In genomic region chr1:161621181-161622000, GRCh38 we compare ENCODE assay signal across 1 cellular context.
TF ChIP-seq lines count a peak whose summit lies in the region.
"Not testable (repeated sequence)": the region's sequence is repeated elsewhere in the genome, so short reads cannot be mapped to it uniquely, and the experiment has no call there.

No MANE protein-coding gene starts in this region.

TF ChIP-seq in K562, 482 proteins besides CTCF, POLR2A, EP300 and RAD21 (continued from another document and continues in another):
- peak in 1 of 2 experiments; percentile 50 for TF ChIP-seq AFF1 (IDR thresholded peaks at IDR 0.05; ENCODE audit: low read depth in 1 of 2, partially characterized antibody in 2 of 2)
- 0 out of 2 replicates have a peak, but pooled peaks have one; percentile 37 for TF ChIP-seq ZNF3 (CRISPR knock-in tag; IDR thresholded peaks at IDR 0.05)
- peak; percentile 57; the same call in 1 of the 2 replicates for TF ChIP-seq TFAP4 (CRISPR knock-in tag; IDR thresholded peaks at IDR 0.05; ENCODE audit: borderline replicate concordance)
- 0 out of 4 replicates have a peak, but pooled peaks of 1 of the 2 experiments have one; percentile 80 for TF ChIP-seq TBL1XR1 (IDR thresholded peaks at IDR 0.05; ENCODE audit: low read length in 2 of 2)
- TF ChIP-seq MYBL2 (IDR thresholded peaks at IDR 0.05; ENCODE audit: low read depth), result peak; percentile 68; the same call in 1 of the 2 replicates
- not testable (repeated sequence) for TF ChIP-seq MYBL2 (CRISPR knock-in tag; IDR thresholded peaks at IDR 0.05; ENCODE audit: borderline replicate concordance); ATF1 (CRISPR knock-in tag; IDR thresholded peaks at IDR 0.05)
- TF ChIP-seq, protein P1, sequence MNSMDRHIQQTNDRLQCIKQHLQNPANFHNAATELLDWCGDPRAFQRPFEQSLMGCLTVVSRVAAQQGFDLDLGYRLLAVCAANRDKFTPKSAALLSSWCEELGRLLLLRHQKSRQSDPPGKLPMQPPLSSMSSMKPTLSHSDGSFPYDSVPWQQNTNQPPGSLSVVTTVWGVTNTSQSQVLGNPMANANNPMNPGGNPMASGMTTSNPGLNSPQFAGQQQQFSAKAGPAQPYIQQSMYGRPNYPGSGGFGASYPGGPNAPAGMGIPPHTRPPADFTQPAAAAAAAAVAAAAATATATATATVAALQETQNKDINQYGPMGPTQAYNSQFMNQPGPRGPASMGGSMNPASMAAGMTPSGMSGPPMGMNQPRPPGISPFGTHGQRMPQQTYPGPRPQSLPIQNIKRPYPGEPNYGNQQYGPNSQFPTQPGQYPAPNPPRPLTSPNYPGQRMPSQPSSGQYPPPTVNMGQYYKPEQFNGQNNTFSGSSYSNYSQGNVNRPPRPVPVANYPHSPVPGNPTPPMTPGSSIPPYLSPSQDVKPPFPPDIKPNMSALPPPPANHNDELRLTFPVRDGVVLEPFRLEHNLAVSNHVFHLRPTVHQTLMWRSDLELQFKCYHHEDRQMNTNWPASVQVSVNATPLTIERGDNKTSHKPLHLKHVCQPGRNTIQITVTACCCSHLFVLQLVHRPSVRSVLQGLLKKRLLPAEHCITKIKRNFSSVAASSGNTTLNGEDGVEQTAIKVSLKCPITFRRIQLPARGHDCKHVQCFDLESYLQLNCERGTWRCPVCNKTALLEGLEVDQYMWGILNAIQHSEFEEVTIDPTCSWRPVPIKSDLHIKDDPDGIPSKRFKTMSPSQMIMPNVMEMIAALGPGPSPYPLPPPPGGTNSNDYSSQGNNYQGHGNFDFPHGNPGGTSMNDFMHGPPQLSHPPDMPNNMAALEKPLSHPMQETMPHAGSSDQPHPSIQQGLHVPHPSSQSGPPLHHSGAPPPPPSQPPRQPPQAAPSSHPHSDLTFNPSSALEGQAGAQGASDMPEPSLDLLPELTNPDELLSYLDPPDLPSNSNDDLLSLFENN (IDR thresholded peaks at IDR 0.05; ENCODE audit: low read depth in 2 of 2, low read length in 2 of 2), result 0 out of 4 replicates have a peak, but pooled peaks of 1 of the 2 experiments have one; percentile 13
- TF ChIP-seq, protein P2, sequence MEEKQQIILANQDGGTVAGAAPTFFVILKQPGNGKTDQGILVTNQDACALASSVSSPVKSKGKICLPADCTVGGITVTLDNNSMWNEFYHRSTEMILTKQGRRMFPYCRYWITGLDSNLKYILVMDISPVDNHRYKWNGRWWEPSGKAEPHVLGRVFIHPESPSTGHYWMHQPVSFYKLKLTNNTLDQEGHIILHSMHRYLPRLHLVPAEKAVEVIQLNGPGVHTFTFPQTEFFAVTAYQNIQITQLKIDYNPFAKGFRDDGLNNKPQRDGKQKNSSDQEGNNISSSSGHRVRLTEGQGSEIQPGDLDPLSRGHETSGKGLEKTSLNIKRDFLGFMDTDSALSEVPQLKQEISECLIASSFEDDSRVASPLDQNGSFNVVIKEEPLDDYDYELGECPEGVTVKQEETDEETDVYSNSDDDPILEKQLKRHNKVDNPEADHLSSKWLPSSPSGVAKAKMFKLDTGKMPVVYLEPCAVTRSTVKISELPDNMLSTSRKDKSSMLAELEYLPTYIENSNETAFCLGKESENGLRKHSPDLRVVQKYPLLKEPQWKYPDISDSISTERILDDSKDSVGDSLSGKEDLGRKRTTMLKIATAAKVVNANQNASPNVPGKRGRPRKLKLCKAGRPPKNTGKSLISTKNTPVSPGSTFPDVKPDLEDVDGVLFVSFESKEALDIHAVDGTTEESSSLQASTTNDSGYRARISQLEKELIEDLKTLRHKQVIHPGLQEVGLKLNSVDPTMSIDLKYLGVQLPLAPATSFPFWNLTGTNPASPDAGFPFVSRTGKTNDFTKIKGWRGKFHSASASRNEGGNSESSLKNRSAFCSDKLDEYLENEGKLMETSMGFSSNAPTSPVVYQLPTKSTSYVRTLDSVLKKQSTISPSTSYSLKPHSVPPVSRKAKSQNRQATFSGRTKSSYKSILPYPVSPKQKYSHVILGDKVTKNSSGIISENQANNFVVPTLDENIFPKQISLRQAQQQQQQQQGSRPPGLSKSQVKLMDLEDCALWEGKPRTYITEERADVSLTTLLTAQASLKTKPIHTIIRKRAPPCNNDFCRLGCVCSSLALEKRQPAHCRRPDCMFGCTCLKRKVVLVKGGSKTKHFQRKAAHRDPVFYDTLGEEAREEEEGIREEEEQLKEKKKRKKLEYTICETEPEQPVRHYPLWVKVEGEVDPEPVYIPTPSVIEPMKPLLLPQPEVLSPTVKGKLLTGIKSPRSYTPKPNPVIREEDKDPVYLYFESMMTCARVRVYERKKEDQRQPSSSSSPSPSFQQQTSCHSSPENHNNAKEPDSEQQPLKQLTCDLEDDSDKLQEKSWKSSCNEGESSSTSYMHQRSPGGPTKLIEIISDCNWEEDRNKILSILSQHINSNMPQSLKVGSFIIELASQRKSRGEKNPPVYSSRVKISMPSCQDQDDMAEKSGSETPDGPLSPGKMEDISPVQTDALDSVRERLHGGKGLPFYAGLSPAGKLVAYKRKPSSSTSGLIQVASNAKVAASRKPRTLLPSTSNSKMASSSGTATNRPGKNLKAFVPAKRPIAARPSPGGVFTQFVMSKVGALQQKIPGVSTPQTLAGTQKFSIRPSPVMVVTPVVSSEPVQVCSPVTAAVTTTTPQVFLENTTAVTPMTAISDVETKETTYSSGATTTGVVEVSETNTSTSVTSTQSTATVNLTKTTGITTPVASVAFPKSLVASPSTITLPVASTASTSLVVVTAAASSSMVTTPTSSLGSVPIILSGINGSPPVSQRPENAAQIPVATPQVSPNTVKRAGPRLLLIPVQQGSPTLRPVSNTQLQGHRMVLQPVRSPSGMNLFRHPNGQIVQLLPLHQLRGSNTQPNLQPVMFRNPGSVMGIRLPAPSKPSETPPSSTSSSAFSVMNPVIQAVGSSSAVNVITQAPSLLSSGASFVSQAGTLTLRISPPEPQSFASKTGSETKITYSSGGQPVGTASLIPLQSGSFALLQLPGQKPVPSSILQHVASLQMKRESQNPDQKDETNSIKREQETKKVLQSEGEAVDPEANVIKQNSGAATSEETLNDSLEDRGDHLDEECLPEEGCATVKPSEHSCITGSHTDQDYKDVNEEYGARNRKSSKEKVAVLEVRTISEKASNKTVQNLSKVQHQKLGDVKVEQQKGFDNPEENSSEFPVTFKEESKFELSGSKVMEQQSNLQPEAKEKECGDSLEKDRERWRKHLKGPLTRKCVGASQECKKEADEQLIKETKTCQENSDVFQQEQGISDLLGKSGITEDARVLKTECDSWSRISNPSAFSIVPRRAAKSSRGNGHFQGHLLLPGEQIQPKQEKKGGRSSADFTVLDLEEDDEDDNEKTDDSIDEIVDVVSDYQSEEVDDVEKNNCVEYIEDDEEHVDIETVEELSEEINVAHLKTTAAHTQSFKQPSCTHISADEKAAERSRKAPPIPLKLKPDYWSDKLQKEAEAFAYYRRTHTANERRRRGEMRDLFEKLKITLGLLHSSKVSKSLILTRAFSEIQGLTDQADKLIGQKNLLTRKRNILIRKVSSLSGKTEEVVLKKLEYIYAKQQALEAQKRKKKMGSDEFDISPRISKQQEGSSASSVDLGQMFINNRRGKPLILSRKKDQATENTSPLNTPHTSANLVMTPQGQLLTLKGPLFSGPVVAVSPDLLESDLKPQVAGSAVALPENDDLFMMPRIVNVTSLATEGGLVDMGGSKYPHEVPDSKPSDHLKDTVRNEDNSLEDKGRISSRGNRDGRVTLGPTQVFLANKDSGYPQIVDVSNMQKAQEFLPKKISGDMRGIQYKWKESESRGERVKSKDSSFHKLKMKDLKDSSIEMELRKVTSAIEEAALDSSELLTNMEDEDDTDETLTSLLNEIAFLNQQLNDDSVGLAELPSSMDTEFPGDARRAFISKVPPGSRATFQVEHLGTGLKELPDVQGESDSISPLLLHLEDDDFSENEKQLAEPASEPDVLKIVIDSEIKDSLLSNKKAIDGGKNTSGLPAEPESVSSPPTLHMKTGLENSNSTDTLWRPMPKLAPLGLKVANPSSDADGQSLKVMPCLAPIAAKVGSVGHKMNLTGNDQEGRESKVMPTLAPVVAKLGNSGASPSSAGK (IDR thresholded peaks at IDR 0.05), result 0 out of 2 replicates have a peak, but pooled peaks have one; percentile 32
- peak; percentile 17; the same call in 1 of the 2 replicates for TF ChIP-seq MTA1 (IDR thresholded peaks at IDR 0.05; ENCODE audit: borderline replicate concordance)
- peak; percentile 68 for TF ChIP-seq NFIC (IDR thresholded peaks at IDR 0.05)
- peak; percentile 46; the same call in 1 of the 2 replicates for TF ChIP-seq CREB1 (IDR thresholded peaks at IDR 0.05)
- peak; percentile 59 for TF ChIP-seq CREB1 (CRISPR knock-in tag; IDR thresholded peaks at IDR 0.05)
- 0 out of 2 replicates have a peak, but pooled peaks have one; percentile 35 for TF ChIP-seq ZBTB1 (CRISPR knock-in tag; IDR thresholded peaks at IDR 0.05; ENCODE audit: borderline replicate concordance, low read depth)
- TF ChIP-seq CREB3L1 (IDR thresholded peaks at IDR 0.05; ENCODE audit: borderline replicate concordance, low read depth), result peak; percentile 31; the same call in 1 of the 2 replicates
- TF ChIP-seq SMARCE1 (IDR thresholded peaks at IDR 0.05), result 0 out of 2 replicates have a peak, but pooled peaks have one; percentile 34
- peak; percentile 46; the same call in 1 of the 2 replicates for TF ChIP-seq SMAD4 (CRISPR knock-in tag; conservative IDR thresholded peaks at IDR 0.05)
- TF ChIP-seq, protein P3, sequence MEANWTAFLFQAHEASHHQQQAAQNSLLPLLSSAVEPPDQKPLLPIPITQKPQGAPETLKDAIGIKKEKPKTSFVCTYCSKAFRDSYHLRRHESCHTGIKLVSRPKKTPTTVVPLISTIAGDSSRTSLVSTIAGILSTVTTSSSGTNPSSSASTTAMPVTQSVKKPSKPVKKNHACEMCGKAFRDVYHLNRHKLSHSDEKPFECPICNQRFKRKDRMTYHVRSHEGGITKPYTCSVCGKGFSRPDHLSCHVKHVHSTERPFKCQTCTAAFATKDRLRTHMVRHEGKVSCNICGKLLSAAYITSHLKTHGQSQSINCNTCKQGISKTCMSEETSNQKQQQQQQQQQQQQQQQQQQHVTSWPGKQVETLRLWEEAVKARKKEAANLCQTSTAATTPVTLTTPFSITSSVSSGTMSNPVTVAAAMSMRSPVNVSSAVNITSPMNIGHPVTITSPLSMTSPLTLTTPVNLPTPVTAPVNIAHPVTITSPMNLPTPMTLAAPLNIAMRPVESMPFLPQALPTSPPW (CRISPR knock-in tag; IDR thresholded peaks at IDR 0.05), result 0 out of 2 replicates have a peak, but pooled peaks have one; percentile 28
- 0 out of 2 replicates have a peak, but pooled peaks have one; percentile 16 for TF ChIP-seq ZBTB33 (CRISPR knock-in tag; IDR thresholded peaks at IDR 0.05)
- TF ChIP-seq SMARCB1 (IDR thresholded peaks at IDR 0.05; ENCODE audit: insufficient read length, low read depth), result peak; percentile 25
- TF ChIP-seq BRD9 (IDR thresholded peaks at IDR 0.05; ENCODE audit: low read depth, partially characterized antibody), result peak; percentile 87
- 0 out of 2 replicates have a peak, but pooled peaks have one; percentile 9 for TF ChIP-seq DPF2 (IDR thresholded peaks at IDR 0.05)
- TF ChIP-seq ARID1B (IDR thresholded peaks at IDR 0.05), result peak; percentile 41; the same call in 1 of the 2 replicates
- peak; percentile 29; the same call in 1 of the 2 replicates for TF ChIP-seq STAT5A (IDR thresholded peaks at IDR 0.05; ENCODE audit: borderline replicate concordance, low read length)
- TF ChIP-seq BRF1 (IDR thresholded peaks at IDR 0.05; ENCODE audit: borderline replicate concordance, extremely low read depth, insufficient read length), result peak; percentile 53
- peak; percentile 71 for TF ChIP-seq ATF1 (tag; IDR thresholded peaks at IDR 0.05)
- peak; percentile 67 for TF ChIP-seq CC2D1A (IDR thresholded peaks at IDR 0.05)
